In the genomic region with DNA sequence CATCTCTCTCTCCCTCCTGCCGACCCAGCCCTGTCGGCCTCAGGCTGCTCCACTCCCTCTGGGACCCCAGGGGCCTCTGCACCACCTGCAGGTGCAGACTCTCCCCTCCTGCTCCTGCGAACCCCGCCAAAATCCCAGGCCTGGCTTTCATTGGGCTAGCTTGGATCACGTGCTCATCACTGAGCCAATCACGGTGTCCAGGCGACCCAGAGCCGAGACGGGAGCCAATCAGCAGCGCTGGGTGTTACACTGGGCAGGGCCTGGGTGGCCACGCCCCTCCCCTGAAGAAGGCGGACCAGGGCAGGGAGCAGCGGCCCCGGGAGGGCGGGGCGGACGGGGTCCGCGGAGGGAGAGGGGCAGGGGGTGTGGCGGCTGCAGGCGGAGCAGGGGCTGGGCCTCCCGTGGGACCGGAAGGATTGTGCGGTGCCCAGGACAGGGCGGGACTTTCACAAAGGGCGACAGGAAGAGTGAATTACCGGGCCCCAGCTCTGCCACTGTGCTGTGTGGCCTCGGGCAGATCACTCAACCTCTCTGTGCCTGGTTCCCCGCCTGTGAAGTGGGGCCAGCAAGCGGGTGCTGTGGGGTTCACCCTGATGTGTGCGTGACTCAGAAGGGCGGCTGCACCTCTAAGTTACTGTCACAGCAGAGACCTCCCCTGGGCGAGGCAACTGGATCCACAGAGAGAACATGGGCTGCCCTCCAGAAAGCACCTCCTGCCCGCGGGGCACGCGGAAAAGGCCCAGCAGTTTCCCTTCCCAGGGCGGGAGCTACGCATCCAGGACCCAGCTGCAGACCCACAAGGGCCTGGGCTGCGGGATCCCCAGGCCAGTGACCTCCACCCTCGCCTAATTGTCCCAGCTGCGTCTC, we compare ENCODE assay signal across 14 cellular contexts.
A peak's percentile ranks its signal among the peaks of the same experiment; 100 is the strongest.
DNase-seq lines count a peak whose midpoint lies in the region; ATAC-seq, FAIRE-seq and TF ChIP-seq lines count a peak whose summit lies in the region.
"Had no signal": no experiment of that assay in that cellular context is flagged by ENCODE, and none has a peak within 500 bp of the region (broad histone marks: within the 10 kb centered on the region; RNA-seq: fewer than 3 reads in every experiment).

No MANE protein-coding gene starts in this region.

- 35 to 68% (median 46%) methylated on average over 35 to 42 of the region's 42 CpGs for WGBS in small intestine, 3 donors

- H3K4me1 Mint-ChIP-seq in activated CD4-positive, alpha-beta T cell treated with anti-CD3 and anti-CD28 coated beads for 36 hours: peaks cover 10% of the 10 kb centered on the region
- H3K4me1 Mint-ChIP-seq in brain: peaks cover 88% of the 10 kb centered on the region

- H3K27ac Mint-ChIP-seq in activated CD4-positive, alpha-beta T cell treated with anti-CD3 and anti-CD28 coated beads for 36 hours: no peak overlapping the region
- H3K27ac Mint-ChIP-seq in brain: peak overlapping the region in 4 of 5 experiments; percentile 79 to 93 (median 91)

- intact Hi-C loops in activated CD4-positive, alpha-beta T cell treated with anti-CD3 and anti-CD28 coated beads for 36 hours (cut with DNase I, micrococcal nuclease): no loop called here

- H3K4me3 Mint-ChIP-seq in activated CD4-positive, alpha-beta T cell treated with anti-CD3 and anti-CD28 coated beads for 36 hours: no peak overlapping the region
- H3K4me3 Mint-ChIP-seq in brain: peak overlapping the region in 3 of 5 experiments; percentile 39 to 60 (median 43)

- H3K4me3 ChIP-seq in small intestine (ENCODE audit: low read depth in 1 of 2, low read length in 2 of 2): no peak overlapping the region
- H3K4me3 ChIP-seq: HAP-1, Peyer's patch had no signal

- ATAC-seq in activated CD4-positive, alpha-beta T cell treated with anti-CD3 and anti-CD28 coated beads for 36 hours: peak; percentile 86
- ATAC-seq in HG02885 (IDR thresholded peaks at IDR 0.05; ENCODE audit: poor library complexity, unreplicated experiment) (no peak), HG02852 (IDR thresholded peaks at IDR 0.05; ENCODE audit: unreplicated experiment) (no peak)

- peaks cover 2% of the 10 kb centered on the region for H3K9me3 Mint-ChIP-seq in activated CD4-positive, alpha-beta T cell treated with anti-CD3 and anti-CD28 coated beads for 36 hours (ENCODE audit: low read depth)
- H3K9me3 Mint-ChIP-seq in brain: peaks cover 3 to 30% (median 17%) of the 10 kb centered on the region in 5 experiments

- H3K4me1 ChIP-seq in small intestine (ENCODE audit: control insufficient read depth in 2 of 2, insufficient read depth in 1 of 2, low read depth in 1 of 2, low read length in 1 of 2): no peaks in the 10 kb centered on the region
- H3K4me1 ChIP-seq: HAP-1, Peyer's patch had no signal

- H3K9me3 ChIP-seq in small intestine (ENCODE audit: control insufficient read depth, low read depth): no peaks in the 10 kb centered on the region
- H3K9me3 ChIP-seq: HAP-1 had no signal

- CTCF ChIA-PET in activated CD4-positive, alpha-beta T cell treated with anti-CD3 and anti-CD28 coated beads for 36 hours (lab: Charles Lee): no interaction called here

- H3K27me3 Mint-ChIP-seq in activated CD4-positive, alpha-beta T cell treated with anti-CD3 and anti-CD28 coated beads for 36 hours: no peaks in the 10 kb centered on the region
- peaks cover 19% of the 10 kb centered on the region for H3K27me3 Mint-ChIP-seq in brain

- no peak for FAIRE-seq in small intestine (lab: Jason Lieb, UNC)

- no peaks in the 10 kb centered on the region for H3K36me3 ChIP-seq in small intestine (ENCODE audit: control insufficient read depth in 2 of 2, insufficient read depth in 2 of 2, low read length in 2 of 2)
- H3K36me3 ChIP-seq: HAP-1, Peyer's patch had no signal

- POLR2A ChIA-PET in activated CD4-positive, alpha-beta T cell treated with anti-CD3 and anti-CD28 coated beads for 36 hours (lab: Charles Lee): no interaction called here

- no peak for TF ChIP-seq CTCF in brain (conservative IDR thresholded peaks at IDR 0.05)

- peak; percentile 47 for DNase-seq in activated CD4-positive, alpha-beta T cell treated with anti-CD3 and anti-CD28 coated beads for 36 hours
- no peak for DNase-seq in activated CD4-positive, alpha-beta T cell treated with anti-CD3 and anti-CD28 coated beads, Interleukin-2, amount 50 U/mL, for 1 hour
- peak; percentile 24 to 64 for DNase-seq in NCI-H526 (lab: John Stamatoyannopoulos, UW)
- peak; percentile 42 for DNase-seq in small intestine
- DNase-seq in SHP77 treated with DMSO at 0.1 percent for 48 hours (lab: John Stamatoyannopoulos, UW): no peak
- DNase-seq: activated CD4-positive, alpha-beta T cell treated with anti-CD3 and anti-CD28 coated beads for 1 hour; activated naive CD4-positive, alpha-beta T cell treated with anti-CD3 and anti-CD28 coated beads, Interleukin-2, amount 50 U/mL, for 16 hours; NCI-H1105; Peyer's patch; stimulated activated CD8-positive, alpha-beta memory T cell treated with anti-CD3 and anti-CD28 coated beads, Interleukin-4, amount 100 ng/mL, for 48 hours had no signal

- no peak overlapping the region for H3K27ac ChIP-seq in small intestine (ENCODE audit: low read depth in 1 of 2, low read length in 1 of 2)
- H3K27ac ChIP-seq: Peyer's patch had no signal

- H3K36me3 Mint-ChIP-seq in activated CD4-positive, alpha-beta T cell treated with anti-CD3 and anti-CD28 coated beads for 36 hours (ENCODE audit: low read depth): no peaks in the 10 kb centered on the region
- H3K36me3 Mint-ChIP-seq in brain: peaks cover 6% of the 10 kb centered on the region

- H3K27me3 ChIP-seq in small intestine (ENCODE audit: control insufficient read depth in 2 of 2, insufficient read depth in 2 of 2, low read length in 2 of 2): peaks cover 0 to 2% of the 10 kb centered on the region in 2 donors
- H3K27me3 ChIP-seq: Peyer's patch had no signal

Comparison
In these comparisons a context has a peak if more than half of its experiments do, and no peak if none do; other contexts are left out.
1. DNase-seq: peak in activated CD4-positive, alpha-beta T cell treated with anti-CD3 and anti-CD28 coated beads for 36 hours (single experiment), NCI-H526 (2 of 2) and small intestine (single experiment); none in activated CD4-positive, alpha-beta T cell treated with anti-CD3 and anti-CD28 coated beads, Interleukin-2, amount 50 U/mL, for 1 hour (single experiment) and SHP77 treated with DMSO at 0.1 percent for 48 hours (single experiment).